Comparison of ENCODE assay signal across 16 cellular contexts in genomic region chr5:84361572-84361971, GRCh38. TPM values are rescaled to one million over a fixed set of nuclear protein-coding genes. Genes with fewer than 3 reads are reported as not detected.
DNase-seq lines count a peak whose midpoint lies in the region; FAIRE-seq and TF ChIP-seq lines count a peak whose summit lies in the region.
"Had no signal": no experiment of that assay in that cellular context is flagged by ENCODE, and none has a peak within 500 bp of the region (broad histone marks: within the 10 kb centered on the region; RNA-seq: fewer than 3 reads in every experiment).

No MANE protein-coding gene starts in this region.

- H3K9me3 ChIP-seq in astrocyte (ENCODE audit: insufficient read depth, low read depth, low read length) = no peaks in the 10 kb centered on the region
- H3K9me3 ChIP-seq: BLaER1 treated with 17β-estradiol and CSF1 and Interleukin-3, amounts not matched to agents 10 nM and 100 nM had no signal

- no peak overlapping the region for H2AFZ ChIP-seq in astrocyte (ENCODE audit: low read depth, low read length)
- H2AFZ ChIP-seq: GM23338 had no signal

- TF ChIP-seq CTCF in astrocyte (IDR thresholded peaks at IDR 0.05; ENCODE audit: insufficient read depth, low read depth, low read length) = no peak

- peak; percentile 37 for FAIRE-seq in G401.6 (lab: Jason Lieb, UNC)
- no peak for FAIRE-seq in astrocyte (lab: Jason Lieb, UNC)
- peak; percentile 59 for FAIRE-seq in frontal cortex (lab: Jason Lieb, UNC)
- FAIRE-seq in GM19239 (lab: Jason Lieb, UNC) = no peak
- FAIRE-seq: GM12891 had no signal

- DNase-seq in astrocyte (ENCODE audit: low read depth) (no peak), frontal cortex (ENCODE audit: low spot score in 2 of 2) (no peak), NCI-H69 (lab: John Stamatoyannopoulos, UW) (no peak), GF-D8 (lab: John Stamatoyannopoulos, UW) (no peak), GM19239 (ENCODE audit: insufficient read length, low spot score) (no peak), NCI-H1694 treated with DMSO at 0.1 percent for 48 hours (lab: John Stamatoyannopoulos, UW) (no peak)
- DNase-seq: 8988T; Calu3; CD8-positive, alpha-beta T cell; DMS79 treated with DMSO at 0.1 percent for 48 hours had no signal

- no peak overlapping the region for H3K9ac ChIP-seq in astrocyte (ENCODE audit: low read length)
- H3K9ac ChIP-seq: BLaER1 treated with 17β-estradiol and CSF1 and Interleukin-3, amounts not matched to agents 10 nM and 100 nM had no signal

- H3K79me2 ChIP-seq in astrocyte (ENCODE audit: insufficient read depth, low read length) = peaks cover 93% of the 10 kb centered on the region

- peaks cover 6% of the 10 kb centered on the region for H3K4me1 Mint-ChIP-seq in astrocyte (ENCODE audit: low read depth, unreplicated experiment)
- H3K4me1 Mint-ChIP-seq: B cell, GM23338 had no signal

- H3K4me2 ChIP-seq in astrocyte (ENCODE audit: low read length) = peak overlapping the region; percentile 9
- H3K4me2 ChIP-seq: BLaER1 treated with 17β-estradiol and CSF1 and Interleukin-3, amounts not matched to agents 10 nM and 100 nM; GM23338 had no signal

- H3K27me3 Mint-ChIP-seq in astrocyte (ENCODE audit: low read depth, unreplicated experiment) = no peaks in the 10 kb centered on the region
- H3K27me3 Mint-ChIP-seq: B cell had no signal

- no peak overlapping the region for H3K4me3 Mint-ChIP-seq in astrocyte (ENCODE audit: unreplicated experiment)
- H3K4me3 Mint-ChIP-seq: B cell; CD8-positive, alpha-beta T cell; GM23338 had no signal

- H3K27ac Mint-ChIP-seq in astrocyte (ENCODE audit: unreplicated experiment) = no peak overlapping the region
- H3K27ac Mint-ChIP-seq: B cell; CD8-positive, alpha-beta T cell; GM23338 had no signal

- no peaks in the 10 kb centered on the region for H3K36me3 ChIP-seq in astrocyte (ENCODE audit: insufficient read depth, low read length)
- H3K36me3 ChIP-seq: BLaER1 treated with 17β-estradiol and CSF1 and Interleukin-3, amounts not matched to agents 10 nM and 100 nM had no signal

- H4K20me1 ChIP-seq in astrocyte (ENCODE audit: insufficient read depth, low read length) = peaks cover 15% of the 10 kb centered on the region
- H4K20me1 ChIP-seq: BLaER1 treated with 17β-estradiol and CSF1 and Interleukin-3, amounts not matched to agents 10 nM and 100 nM had no signal

- H3K27me3 ChIP-seq in astrocyte (ENCODE audit: insufficient read depth, low read length) = no peaks in the 10 kb centered on the region
- H3K27me3 ChIP-seq: BLaER1 treated with 17β-estradiol and CSF1 and Interleukin-3, amounts not matched to agents 10 nM and 100 nM had no signal

- no peak overlapping the region for H3K4me3 ChIP-seq in astrocyte (ENCODE audit: insufficient read depth, low read depth, low read length)
- H3K4me3 ChIP-seq: BLaER1 treated with 17β-estradiol and CSF1 and Interleukin-3, amounts not matched to agents 10 nM and 100 nM; GM23338 had no signal

- H3K27ac ChIP-seq in astrocyte (ENCODE audit: low read depth, low read length) = no peak overlapping the region
- H3K27ac ChIP-seq: BLaER1 treated with 17β-estradiol and CSF1 and Interleukin-3, amounts not matched to agents 10 nM and 100 nM; HL-60 had no signal

- H3K4me1 ChIP-seq in astrocyte (ENCODE audit: insufficient read depth, low read length) = peaks cover 16% of the 10 kb centered on the region
- H3K4me1 ChIP-seq: BLaER1 treated with 17β-estradiol and CSF1 and Interleukin-3, amounts not matched to agents 10 nM and 100 nM had no signal

- H3K36me3 Mint-ChIP-seq in astrocyte (ENCODE audit: low read depth, unreplicated experiment) = no peaks in the 10 kb centered on the region
- H3K36me3 Mint-ChIP-seq: CD8-positive, alpha-beta T cell had no signal

- H3K9me3 Mint-ChIP-seq in astrocyte (ENCODE audit: unreplicated experiment) = no peaks in the 10 kb centered on the region

RNA-seq across cellular contexts. Expression of gene EDIL3, which starts 23.1 kb away (rescaled TPM):
- 226 and 284 TPM in 2 replicates for total RNA-seq in astrocyte
- 59.1 TPM for total RNA-seq in frontal cortex
- total RNA-seq: B cell; CD8-positive, alpha-beta T cell had no signal
